ENCODE assay signal across 12 cellular contexts in genomic region chr19:54532528-54532927, GRCh38. TPM values are rescaled to one million over a fixed set of nuclear protein-coding genes. Genes with fewer than 3 reads are reported as not detected.
DNase-seq lines count a peak whose midpoint lies in the region; ATAC-seq, FAIRE-seq and TF ChIP-seq lines count a peak whose summit lies in the region.
"Had no signal": no experiment of that assay in that cellular context is flagged by ENCODE, and none has a peak within 500 bp of the region (broad histone marks: within the 10 kb centered on the region; RNA-seq: fewer than 3 reads in every experiment).

No MANE protein-coding gene starts in this region.

- no peaks in the 10 kb centered on the region for H3K9me3 ChIP-seq in Peyer's patch
- H3K9me3 ChIP-seq: tibial artery had no signal

- ATAC-seq in GM19463 (IDR thresholded peaks at IDR 0.05; ENCODE audit: unreplicated experiment) (peak; percentile 91), HG03469 (IDR thresholded peaks at IDR 0.05; ENCODE audit: unreplicated experiment) (peak; percentile 36)

- TF ChIP-seq CTCF in Peyer's patch (IDR thresholded peaks at IDR 0.05) = no peak

- no peak overlapping the region for H3K27ac ChIP-seq in Peyer's patch
- H3K27ac ChIP-seq: tibial artery had no signal

- peak; percentile 98 for FAIRE-seq in GM18507 (lab: Jason Lieb, UNC)

- no peaks in the 10 kb centered on the region for H3K27me3 ChIP-seq in Peyer's patch

- no peak for TF ChIP-seq POLR2A in Peyer's patch (IDR thresholded peaks at IDR 0.05)

- DNase-seq in GM18507 (ENCODE audit: extremely low spot score, insufficient read length, low read depth) (no peak), mesenteric fat pad (ENCODE audit: low spot score) (peak; percentile 11), Peyer's patch (no peak), T1000 (lab: John Stamatoyannopoulos, UW) (no peak), cortex of kidney (lab: John Stamatoyannopoulos, UW) (no peak)
- no peak for DNase-seq in stimulated activated CD4-positive, alpha-beta T cell treated with anti-CD3 and anti-CD28 coated beads, Interleukin-1b, Interleukin-23, amount 100 ng/mL, for 48 hours
- DNase-seq: cerebellar nuclear complex, foreskin fibroblast, tibial artery had no signal

- H3K36me3 ChIP-seq in Peyer's patch = no peaks in the 10 kb centered on the region
- H3K36me3 ChIP-seq: tibial artery had no signal

- H3K4me3 ChIP-seq in Peyer's patch = no peak overlapping the region
- H3K4me3 ChIP-seq: tibial artery had no signal

- no peaks in the 10 kb centered on the region for H3K4me1 ChIP-seq in Peyer's patch
- H3K4me1 ChIP-seq: tibial artery had no signal

RNA-seq across cellular contexts. Expression of gene LAIR2, which starts 29.9 kb away (rescaled TPM):
- total RNA-seq in mesenteric fat pad (1.7 TPM), Peyer's patch (not detected)
- total RNA-seq: mucosa of gallbladder had no signal

RNA-seq across cellular contexts. Expression of gene LILRA2, which starts 41.1 kb away (rescaled TPM):
- 10.0 TPM for total RNA-seq in mesenteric fat pad
- 1 to 10 TPM in 1 of 4 donors, under 1 TPM in 1, not detected in 2; 0.80 to 1.7 TPM for total RNA-seq in Peyer's patch

RNA-seq across cellular contexts. Expression of gene CDC42EP5, which starts 59.4 kb away (rescaled TPM):
- total RNA-seq in mesenteric fat pad = 38.1 TPM
- total RNA-seq in Peyer's patch = 100 to 1,000 TPM in 1 of 4 donors, 10 to 100 TPM in 3; 38.0 to 133 (median 94.1) TPM
